Comparison of ENCODE assay signal across 8 cellular contexts in the genomic region with DNA sequence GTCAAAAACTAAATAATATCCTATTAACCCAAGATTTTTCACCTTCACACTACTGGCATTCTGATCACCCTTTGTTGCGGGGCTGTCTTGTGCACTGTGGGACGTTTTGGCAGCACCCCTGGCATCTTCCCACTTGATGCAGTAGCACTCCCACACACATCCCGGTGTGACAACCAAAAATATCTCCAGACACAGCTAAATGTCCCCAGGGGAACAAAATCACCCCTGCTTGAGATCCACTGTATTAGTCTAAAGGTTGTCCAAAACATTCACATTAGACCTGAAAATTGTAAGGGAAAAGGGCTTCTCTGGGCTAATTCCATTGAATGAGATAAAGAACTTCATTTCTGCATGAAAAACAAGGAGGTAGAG. TPM values are rescaled to one million over a fixed set of nuclear protein-coding genes. Genes with fewer than 3 reads are reported as not detected.
DNase-seq lines count a peak whose midpoint lies in the region; ATAC-seq, FAIRE-seq and TF ChIP-seq lines count a peak whose summit lies in the region.

No MANE protein-coding gene starts in this region.

- no peaks in the 10 kb centered on the region for H3K9me3 ChIP-seq in astrocyte (ENCODE audit: insufficient read depth, low read depth, low read length)

- POLR2A ChIA-PET in activated naive CD8-positive, alpha-beta T cell treated with anti-CD3 and anti-CD28 coated beads, Interleukin-2, amount 10 ng/mL, durations not matched to agents 7 days and 5 days (lab: Charles Lee) = interaction anchor here (0.6 to 2.8 kb wide), 6 partner anchors 17 to 338 kb away, joined by 4 to 22 read pairs (median 6); a partner anchor contains a TSS

- peaks cover 21% of the 10 kb centered on the region for H3K4me1 ChIP-seq in astrocyte (ENCODE audit: insufficient read depth, low read length)

- no peak overlapping the region for H3K4me3 Mint-ChIP-seq in activated naive CD8-positive, alpha-beta T cell treated with anti-CD3 and anti-CD28 coated beads, Interleukin-2, amount 10 ng/mL, durations not matched to agents 7 days and 5 days
- H3K4me3 Mint-ChIP-seq in activated naive CD8-positive, alpha-beta T cell treated with anti-CD3 and anti-CD28 coated beads for 36 hours = no peak overlapping the region
- H3K4me3 Mint-ChIP-seq in astrocyte (ENCODE audit: unreplicated experiment) (peak overlapping the region; percentile 34), memory B cell (no peak overlapping the region)

- FAIRE-seq in astrocyte (lab: Jason Lieb, UNC) = no peak

- no peak for DNase-seq in activated naive CD8-positive, alpha-beta T cell treated with anti-CD3 and anti-CD28 coated beads, Interleukin-2, amount 10 ng/mL, durations not matched to agents 7 days and 5 days
- DNase-seq in activated naive CD8-positive, alpha-beta T cell treated with anti-CD3 and anti-CD28 coated beads for 36 hours = no peak
- DNase-seq in astrocyte (ENCODE audit: low read depth) (no peak), memory B cell (ENCODE audit: low spot score in 2 of 2) (no peak), EL (no peak), OCI-M1 (lab: John Stamatoyannopoulos, UW) (no peak), DMS79 (lab: John Stamatoyannopoulos, UW) (no peak), NCI-H1092 treated with DMSO at 0.1 percent for 48 hours (lab: John Stamatoyannopoulos, UW) (no peak)

- peak; percentile 22 for ATAC-seq in activated naive CD8-positive, alpha-beta T cell treated with anti-CD3 and anti-CD28 coated beads, Interleukin-2, amount 10 ng/mL, durations not matched to agents 7 days and 5 days (ENCODE audit: low read depth)
- peak; percentile 9 for ATAC-seq in memory B cell (ENCODE audit: low read depth)

- H3K36me3 Mint-ChIP-seq in activated naive CD8-positive, alpha-beta T cell treated with anti-CD3 and anti-CD28 coated beads, Interleukin-2, amount 10 ng/mL, durations not matched to agents 7 days and 5 days = no peaks in the 10 kb centered on the region
- H3K36me3 Mint-ChIP-seq in activated naive CD8-positive, alpha-beta T cell treated with anti-CD3 and anti-CD28 coated beads for 36 hours = no peaks in the 10 kb centered on the region
- H3K36me3 Mint-ChIP-seq in astrocyte (ENCODE audit: low read depth, unreplicated experiment) (no peaks in the 10 kb centered on the region), memory B cell (peaks cover 2% of the 10 kb centered on the region)

- peak overlapping the region; percentile 27 for H3K4me2 ChIP-seq in astrocyte (ENCODE audit: low read length)

- H3K27ac ChIP-seq in astrocyte (ENCODE audit: low read depth, low read length) = no peak overlapping the region

- H3K79me2 ChIP-seq in astrocyte (ENCODE audit: insufficient read depth, low read length) = no peaks in the 10 kb centered on the region

- no peak for TF ChIP-seq CTCF in astrocyte (IDR thresholded peaks at IDR 0.05; ENCODE audit: insufficient read depth, low read depth, low read length)

- peaks cover 5% of the 10 kb centered on the region for H3K4me1 Mint-ChIP-seq in activated naive CD8-positive, alpha-beta T cell treated with anti-CD3 and anti-CD28 coated beads, Interleukin-2, amount 10 ng/mL, durations not matched to agents 7 days and 5 days
- H3K4me1 Mint-ChIP-seq in activated naive CD8-positive, alpha-beta T cell treated with anti-CD3 and anti-CD28 coated beads for 36 hours = peaks cover 9% of the 10 kb centered on the region
- H3K4me1 Mint-ChIP-seq in astrocyte (ENCODE audit: low read depth, unreplicated experiment) (peaks cover 24% of the 10 kb centered on the region), memory B cell (peaks cover 7% of the 10 kb centered on the region)

- H3K27ac Mint-ChIP-seq in activated naive CD8-positive, alpha-beta T cell treated with anti-CD3 and anti-CD28 coated beads, Interleukin-2, amount 10 ng/mL, durations not matched to agents 7 days and 5 days = no peak overlapping the region
- H3K27ac Mint-ChIP-seq in activated naive CD8-positive, alpha-beta T cell treated with anti-CD3 and anti-CD28 coated beads for 36 hours = no peak overlapping the region
- peak overlapping the region; percentile 84 for H3K27ac Mint-ChIP-seq in astrocyte (ENCODE audit: unreplicated experiment)
- peak overlapping the region; percentile 84 for H3K27ac Mint-ChIP-seq in memory B cell

- peak overlapping the region; percentile 11 for H3K9ac ChIP-seq in astrocyte (ENCODE audit: low read length)

- no peak overlapping the region for H3K4me3 ChIP-seq in astrocyte (ENCODE audit: insufficient read depth, low read depth, low read length)

- H2AFZ ChIP-seq in astrocyte (ENCODE audit: low read depth, low read length) = peak overlapping the region; percentile 35

- no peaks in the 10 kb centered on the region for H3K27me3 ChIP-seq in astrocyte (ENCODE audit: insufficient read depth, low read length)

- H3K36me3 ChIP-seq in astrocyte (ENCODE audit: insufficient read depth, low read length) = no peaks in the 10 kb centered on the region

- H3K9me3 Mint-ChIP-seq in activated naive CD8-positive, alpha-beta T cell treated with anti-CD3 and anti-CD28 coated beads, Interleukin-2, amount 10 ng/mL, durations not matched to agents 7 days and 5 days = no peaks in the 10 kb centered on the region
- H3K9me3 Mint-ChIP-seq in activated naive CD8-positive, alpha-beta T cell treated with anti-CD3 and anti-CD28 coated beads for 36 hours = no peaks in the 10 kb centered on the region
- H3K9me3 Mint-ChIP-seq in astrocyte (ENCODE audit: unreplicated experiment) = no peaks in the 10 kb centered on the region
- H3K9me3 Mint-ChIP-seq in memory B cell = no peaks in the 10 kb centered on the region

- peaks cover 3% of the 10 kb centered on the region for H3K27me3 Mint-ChIP-seq in activated naive CD8-positive, alpha-beta T cell treated with anti-CD3 and anti-CD28 coated beads, Interleukin-2, amount 10 ng/mL, durations not matched to agents 7 days and 5 days
- no peaks in the 10 kb centered on the region for H3K27me3 Mint-ChIP-seq in activated naive CD8-positive, alpha-beta T cell treated with anti-CD3 and anti-CD28 coated beads for 36 hours
- H3K27me3 Mint-ChIP-seq in astrocyte (ENCODE audit: low read depth, unreplicated experiment) = no peaks in the 10 kb centered on the region
- no peaks in the 10 kb centered on the region for H3K27me3 Mint-ChIP-seq in memory B cell

- H4K20me1 ChIP-seq in astrocyte (ENCODE audit: insufficient read depth, low read length) = no peaks in the 10 kb centered on the region

RNA-seq across cellular contexts. Expression of a gene that starts 37.8 kb away (rescaled TPM):
- 100 to 1,000 TPM; 140 to 143 TPM for total RNA-seq in activated naive CD8-positive, alpha-beta T cell treated with anti-CD3 and anti-CD28 coated beads, Interleukin-2, amount 10 ng/mL, durations not matched to agents 7 days and 5 days
- total RNA-seq in activated naive CD8-positive, alpha-beta T cell treated with anti-CD3 and anti-CD28 coated beads for 36 hours = 10 to 100 TPM; 14.9 to 15.5 TPM
- total RNA-seq in astrocyte = 63.0 and 63.7 TPM in 2 replicates

RNA-seq across cellular contexts. Expression of a gene that starts 48.4 kb away (rescaled TPM):
- 100 to 1,000 TPM; 113 to 115 TPM for total RNA-seq in activated naive CD8-positive, alpha-beta T cell treated with anti-CD3 and anti-CD28 coated beads, Interleukin-2, amount 10 ng/mL, durations not matched to agents 7 days and 5 days
- total RNA-seq in activated naive CD8-positive, alpha-beta T cell treated with anti-CD3 and anti-CD28 coated beads for 36 hours = 100 to 1,000 TPM; 176 to 191 TPM
- total RNA-seq in astrocyte = 45.2 and 48.9 TPM in 2 replicates

Comparison
In these comparisons a context has a peak if more than half of its experiments do, and no peak if none do; other contexts are left out.
1. H3K27ac Mint-ChIP-seq: peak in astrocyte (single experiment) and memory B cell (single experiment); none in activated naive CD8-positive, alpha-beta T cell treated with anti-CD3 and anti-CD28 coated beads, Interleukin-2, amount 10 ng/mL, durations not matched to agents 7 days and 5 days (single experiment) and activated naive CD8-positive, alpha-beta T cell treated with anti-CD3 and anti-CD28 coated beads for 36 hours (single experiment).